Comparison of ENCODE assay signal across 19 cellular contexts in genomic region chr4:40231464-40231863, GRCh38. TPM values are rescaled to one million over a fixed set of nuclear protein-coding genes. Genes with fewer than 3 reads are reported as not detected.
DNase-seq lines count a peak whose midpoint lies in the region; ATAC-seq and TF ChIP-seq lines count a peak whose summit lies in the region.
"Had no signal": no experiment of that assay in that cellular context is flagged by ENCODE, and none has a peak within 500 bp of the region (broad histone marks: within the 10 kb centered on the region; RNA-seq: fewer than 3 reads in every experiment).

No MANE protein-coding gene starts in this region.

- H3K27ac ChIP-seq in A673 (ENCODE audit: low read depth, low read length, poor library complexity, severe bottlenecking) (peak overlapping the region; percentile 60), endodermal cell (ENCODE audit: low read depth, low read length) (no peak overlapping the region)
- peak overlapping the region; percentile 43 for H3K27ac ChIP-seq in CD8-positive, alpha-beta T cell (ENCODE audit: low read depth, low read length)
- H3K27ac ChIP-seq: esophagus muscularis mucosa, psoas muscle, RWPE1 had no signal

- no TSS peak for BruUV-seq in A673 (replicated peaks; lab: Mats Ljungman, UMichigan)

- H3K4me3 ChIP-seq in A673 (ENCODE audit: low read depth, low read length, poor library complexity, severe bottlenecking) (no peak overlapping the region), endodermal cell (ENCODE audit: low read length) (no peak overlapping the region)
- H3K4me3 ChIP-seq in CD8-positive, alpha-beta T cell (ENCODE audit: low read depth, low read length): peak overlapping the region; percentile 33
- H3K4me3 ChIP-seq: esophagus muscularis mucosa, psoas muscle, tibial nerve had no signal

- H3K27ac Mint-ChIP-seq in CD8-positive, alpha-beta T cell: peak overlapping the region; percentile 95
- H3K27ac Mint-ChIP-seq in WTC11: peak overlapping the region; percentile 78
- peak overlapping the region; percentile 59 for H3K27ac Mint-ChIP-seq in endodermal cell
- H3K27ac Mint-ChIP-seq: dendritic cell treated with granulocyte-macrophage colony-stimulating factor and Interleukin-4, amounts not matched to agents 40 ng/mL and 50 ng/mL, for 4 days; HFFc6 had no signal

- no peaks in the 10 kb centered on the region for H3K9me3 ChIP-seq in A673 (ENCODE audit: low read depth, low read length, poor library complexity, severe bottlenecking)
- H3K9me3 ChIP-seq in CD8-positive, alpha-beta T cell (ENCODE audit: low read length): no peaks in the 10 kb centered on the region
- H3K9me3 ChIP-seq in endodermal cell (ENCODE audit: control insufficient read depth, low read length): no peaks in the 10 kb centered on the region
- H3K9me3 ChIP-seq: esophagus muscularis mucosa, psoas muscle, tibial nerve had no signal

- CTCF ChIA-PET in A673 (lab: Charles Lee) (interaction anchor here (0.6 kb wide), 1 partner anchor 487 kb away, joined by 4 read pairs; no protein-coding TSS in a partner anchor), WTC11 (lab: Charles Lee) (interaction anchor here (0.6 to 2.9 kb wide), 5 partner anchors 14 to 86 kb away, joined by 3 to 12 read pairs (median 4); no protein-coding TSS in a partner anchor)
- CTCF ChIA-PET in CD8-positive, alpha-beta T cell (lab: Charles Lee): interaction anchor here (0.8 to 9.4 kb wide), 19 partner anchors 9 to 93 kb away, joined by 3 to 118 read pairs (median 5); no protein-coding TSS in a partner anchor

- DNase-seq in A673 (ENCODE audit: low spot score): no peak
- peak in 1 of 7 experiments; percentile 51 for DNase-seq in CD8-positive, alpha-beta T cell
- DNase-seq in WTC11 (ENCODE audit: low spot score): no peak
- peak; percentile 55 for DNase-seq in endodermal cell
- no peak for DNase-seq in SKM-1 treated with dmso at 0.1 percent for 144 hours (lab: John Stamatoyannopoulos, UW; ENCODE audit: unreplicated experiment)
- DNase-seq in DMS153 (lab: John Stamatoyannopoulos, UW): no peak
- no peak for DNase-seq in SKM-1 (lab: John Stamatoyannopoulos, UW; ENCODE audit: unreplicated experiment)
- DNase-seq in NCI-H510A (lab: John Stamatoyannopoulos, UW): no peak
- DNase-seq: aorta, head of caudate nucleus, HFFc6, NCI-H1930, psoas muscle, T1000 had no signal

- intact Hi-C loops in A673 (cut with micrococcal nuclease; ENCODE audit: unreplicated experiment): no loop called here
- intact Hi-C loops in CD8-positive, alpha-beta T cell (cut with DNase I, micrococcal nuclease): loop anchor here (1.0 to 5.0 kb wide), 6 partner anchors 11 to 174 kb away; partner anchors contain the start of gene N4BP2 (in 1 of the 2)

- H3K4me3 Mint-ChIP-seq in CD8-positive, alpha-beta T cell: peak overlapping the region; percentile 82
- H3K4me3 Mint-ChIP-seq in WTC11 (no peak overlapping the region), endodermal cell (no peak overlapping the region)
- H3K4me3 Mint-ChIP-seq: dendritic cell treated with granulocyte-macrophage colony-stimulating factor and Interleukin-4, amounts not matched to agents 40 ng/mL and 50 ng/mL, for 4 days; HFFc6 had no signal

- POLR2A ChIA-PET in A673 (lab: Charles Lee; ENCODE audit: low non-redundant PET) (no interaction called here), WTC11 (lab: Charles Lee) (no interaction called here)
- POLR2A ChIA-PET in CD8-positive, alpha-beta T cell (lab: Charles Lee): interaction anchor here (0.8 to 17.1 kb wide), 17 partner anchors 9 to 85 kb away, joined by 3 to 210 read pairs (median 7); partner anchors contain the start of gene RHOH

- no peaks in the 10 kb centered on the region for H3K27me3 Mint-ChIP-seq in CD8-positive, alpha-beta T cell (ENCODE audit: low read depth)
- H3K27me3 Mint-ChIP-seq in WTC11 (ENCODE audit: low read depth) (no peaks in the 10 kb centered on the region), endodermal cell (ENCODE audit: insufficient read depth) (no peaks in the 10 kb centered on the region)

- H3K36me3 ChIP-seq in A673 (ENCODE audit: insufficient read depth, low read length, poor library complexity, severe bottlenecking): peaks cover 21% of the 10 kb centered on the region
- H3K36me3 ChIP-seq in CD8-positive, alpha-beta T cell (ENCODE audit: insufficient read depth, low read length): peaks cover 7% of the 10 kb centered on the region
- no peaks in the 10 kb centered on the region for H3K36me3 ChIP-seq in endodermal cell (ENCODE audit: control insufficient read depth, insufficient read depth, low read length)
- H3K36me3 ChIP-seq: esophagus muscularis mucosa, tibial nerve had no signal

- TF ChIP-seq CTCF in A673 (conservative IDR thresholded peaks at IDR 0.05; ENCODE audit: low read depth, low read length) (no peak), WTC11 (IDR thresholded peaks at IDR 0.05) (no peak), endodermal cell (conservative IDR thresholded peaks at IDR 0.05) (no peak)
- TF ChIP-seq CTCF in CD8-positive, alpha-beta T cell (IDR thresholded peaks at IDR 0.05): no peak

- no peak overlapping the region for H3K9ac ChIP-seq in endodermal cell (ENCODE audit: extremely low read depth, low read length, poor library complexity, severe bottlenecking)

- H3K4me1 ChIP-seq in A673 (ENCODE audit: insufficient read depth, low read length, poor library complexity, severe bottlenecking) (peaks cover 26% of the 10 kb centered on the region), endodermal cell (ENCODE audit: control insufficient read depth, insufficient read depth, low read length) (no peaks in the 10 kb centered on the region)
- peaks cover 94% of the 10 kb centered on the region for H3K4me1 ChIP-seq in CD8-positive, alpha-beta T cell (ENCODE audit: insufficient read depth, low read length)
- H3K4me1 ChIP-seq: esophagus muscularis mucosa, psoas muscle had no signal

- peaks cover 93% of the 10 kb centered on the region for H3K4me1 Mint-ChIP-seq in CD8-positive, alpha-beta T cell (ENCODE audit: low read depth)
- H3K4me1 Mint-ChIP-seq in WTC11: peaks cover 28% of the 10 kb centered on the region
- peaks cover 9% of the 10 kb centered on the region for H3K4me1 Mint-ChIP-seq in endodermal cell

- H3K36me3 Mint-ChIP-seq in CD8-positive, alpha-beta T cell: peaks cover 78% of the 10 kb centered on the region
- H3K36me3 Mint-ChIP-seq in WTC11 (peaks cover 3% of the 10 kb centered on the region; the same call in 1 of the 2 replicates), endodermal cell (ENCODE audit: low read depth) (peaks cover 6% of the 10 kb centered on the region)

- no peaks in the 10 kb centered on the region for H3K27me3 ChIP-seq in A673 (replicated peaks; ENCODE audit: insufficient read depth, low read depth, low read length, poor library complexity)
- H3K27me3 ChIP-seq in CD8-positive, alpha-beta T cell (ENCODE audit: insufficient read depth, low read length): no peaks in the 10 kb centered on the region
- H3K27me3 ChIP-seq in endodermal cell (ENCODE audit: control insufficient read depth, insufficient read depth, low read length, poor library complexity, severe bottlenecking): no peaks in the 10 kb centered on the region
- H3K27me3 ChIP-seq: tibial nerve had no signal

- no peaks in the 10 kb centered on the region for H3K9me3 Mint-ChIP-seq in CD8-positive, alpha-beta T cell
- peaks cover 4% of the 10 kb centered on the region for H3K9me3 Mint-ChIP-seq in WTC11
- no peaks in the 10 kb centered on the region for H3K9me3 Mint-ChIP-seq in endodermal cell
- H3K9me3 Mint-ChIP-seq: HFFc6 had no signal

- peak; percentile 6 for ATAC-seq in CD8-positive, alpha-beta T cell
- ATAC-seq in WTC11: no peak; the same call in 1 of the 2 replicates
- ATAC-seq: psoas muscle had no signal

- 81 to 90% methylated on average over 5 to 7 of the region's 7 CpGs for WGBS in endodermal cell (ENCODE audit: insufficient coverage in 1 of 2, insufficient read length in 1 of 2), 2 experiments

TF ChIP-seq in WTC11, 78 proteins besides CTCF, POLR2A, EP300 and RAD21:
- TF ChIP-seq TEAD4 (CRISPR knock-in tag; IDR thresholded peaks at IDR 0.05) (no peak), TP53 (CRISPR knock-in tag; IDR thresholded peaks at IDR 0.05) (no peak), PRRX2 (CRISPR knock-in tag; IDR thresholded peaks at IDR 0.05) (no peak)

RNA-seq across cellular contexts. Expression of gene RHOH, which starts 34.6 kb away (rescaled TPM):
- total RNA-seq in A673 (2021) (66.8 and 74.2 TPM in 2 replicates), WTC11 (2021) (3.9 to 8.7 TPM (median 7.4 TPM) in 3 replicates), endodermal cell (1 to 10 TPM; 2.9 to 9.4 TPM)
- total RNA-seq in CD8-positive, alpha-beta T cell: 100 to 1,000 TPM; 533 to 539 TPM
- 0.36 TPM for polyA plus RNA-seq in endodermal cell (2013, experiment 1 of 2)
- 0.54 TPM for polyA plus RNA-seq in endodermal cell (2013, experiment 2 of 2)
- total RNA-seq: HFFc6, MCF 10A had no signal
